In the genomic region with DNA sequence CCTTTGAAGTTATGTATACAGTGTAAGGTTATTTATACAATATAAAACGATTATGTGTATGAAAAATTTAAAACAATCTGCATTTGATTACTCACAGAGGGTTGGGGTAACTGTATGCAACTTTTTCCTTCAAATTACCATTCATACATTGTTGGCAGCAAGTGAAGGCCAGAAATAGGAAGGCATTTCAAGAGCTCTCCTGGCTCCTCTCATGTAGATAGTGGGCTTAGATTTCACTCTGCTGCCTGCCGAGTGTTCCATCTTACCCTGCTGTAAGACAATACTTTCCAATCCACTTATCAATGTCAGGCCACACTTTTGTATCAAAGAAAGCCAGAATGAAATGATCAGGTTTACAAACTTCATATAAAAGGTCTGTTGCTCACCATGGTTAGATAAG, we compare ENCODE assay signal across 12 cellular contexts.
DNase-seq lines count a peak whose midpoint lies in the region; ATAC-seq, FAIRE-seq and TF ChIP-seq lines count a peak whose summit lies in the region.
"Had no signal": no experiment of that assay in that cellular context is flagged by ENCODE, and none has a peak within 500 bp of the region (broad histone marks: within the 10 kb centered on the region; RNA-seq: fewer than 3 reads in every experiment).

No MANE protein-coding gene starts in this region.

- no peak overlapping the region for H2BK15ac ChIP-seq in H9 (ENCODE audit: low read depth, low read length)

- H3K36me3 ChIP-seq in osteoblast (ENCODE audit: insufficient read depth, low read length), result no peaks in the 10 kb centered on the region

- no peak overlapping the region for H3K4ac ChIP-seq in H9 (ENCODE audit: low read depth, low read length)

- no peak overlapping the region for H2BK120ac ChIP-seq in H9 (ENCODE audit: low read depth, low read length, poor library complexity, severe bottlenecking)

- no peak overlapping the region; a peak in 1 of 7 replicates for H3K27ac Mint-ChIP-seq in H9
- H3K27ac Mint-ChIP-seq: activated CD8-positive, alpha-beta T cell treated with anti-CD3 and anti-CD28 coated beads, Interleukin-2, amount 10 ng/mL, durations not matched to agents 7 days and 5 days; activated naive CD8-positive, alpha-beta T cell treated with anti-CD3 and anti-CD28 coated beads for 36 hours; CD4-positive, alpha-beta T cell had no signal

- H2BK12ac ChIP-seq in H9 (ENCODE audit: insufficient read length, low read depth, low read length), result no peak overlapping the region

- peaks cover 24 to 25% of the 10 kb centered on the region in 2 experiments for H3K4me1 Mint-ChIP-seq in H9
- H3K4me1 Mint-ChIP-seq: activated naive CD8-positive, alpha-beta T cell treated with anti-CD3 and anti-CD28 coated beads for 36 hours had no signal

- no peaks in the 10 kb centered on the region for H3K27me3 ChIP-seq in osteoblast (ENCODE audit: insufficient read depth, low read length)
- H3K27me3 ChIP-seq in H9 (ENCODE audit: insufficient read depth, low read length), result no peaks in the 10 kb centered on the region
- H3K27me3 ChIP-seq: dorsolateral prefrontal cortex had no signal

- no peaks in the 10 kb centered on the region for H3K9me3 ChIP-seq in osteoblast (ENCODE audit: low read depth, low read length)
- H3K9me3 ChIP-seq in H9 (ENCODE audit: control insufficient read depth, low read depth, low read length), result no peaks in the 10 kb centered on the region

- TF ChIP-seq CTCF in fibroblast of pulmonary artery (IDR thresholded peaks at IDR 0.05; ENCODE audit: low read length, missing control alignments) (no peak), osteoblast (IDR thresholded peaks at IDR 0.05; ENCODE audit: extremely low read depth, low read depth, low read length) (no peak), H9 (conservative IDR thresholded peaks at IDR 0.05) (no peak)

- no peak overlapping the region for H2AFZ ChIP-seq in osteoblast (ENCODE audit: low read length)
- H2AFZ ChIP-seq in H9 (ENCODE audit: low read length), result no peak overlapping the region

- no peak overlapping the region for H4K5ac ChIP-seq in H9 (ENCODE audit: insufficient read length, low read depth, low read length)

- peak overlapping the region; percentile 77 for H3K4me2 ChIP-seq in osteoblast (ENCODE audit: insufficient read depth, low read length)
- no peak overlapping the region for H3K4me2 ChIP-seq in H9 (ENCODE audit: insufficient read depth, insufficient read length, low read length)

- no peaks in the 10 kb centered on the region for H3K9me3 Mint-ChIP-seq in H9
- H3K9me3 Mint-ChIP-seq: activated naive CD8-positive, alpha-beta T cell treated with anti-CD3 and anti-CD28 coated beads for 36 hours; CD4-positive, alpha-beta T cell had no signal

- no peak overlapping the region for H3K4me3 ChIP-seq in fibroblast of pulmonary artery (replicated peaks; ENCODE audit: low read depth, low read length)
- H3K4me3 ChIP-seq in osteoblast (ENCODE audit: insufficient read depth, low read length), result peak overlapping the region; percentile 33
- H3K4me3 ChIP-seq: dorsolateral prefrontal cortex had no signal

- no peaks in the 10 kb centered on the region for H3K23me2 ChIP-seq in H9 (ENCODE audit: insufficient read length, low read depth, low read length, poor library complexity, severe bottlenecking)

- H3K4me1 ChIP-seq in osteoblast (ENCODE audit: insufficient read depth, low read length) (peaks cover 36% of the 10 kb centered on the region), H9 (ENCODE audit: insufficient read depth, low read length) (peaks cover 6% of the 10 kb centered on the region; the same call in 1 of the 2 replicates)

- no CpG with 5 or more reads among the region's 2 CpGs for whole genome bisulfite sequencing in H9 (ENCODE audit: extremely low coverage, insufficient read length, low lambda C conversion rate)

- no peak overlapping the region for H3K14ac ChIP-seq in H9 (ENCODE audit: insufficient read depth, low read length)

- no peak overlapping the region for H3T11ph ChIP-seq in H9 (ENCODE audit: low read length)

- H3K79me1 ChIP-seq in H9 (ENCODE audit: insufficient read depth, low read depth, low read length, poor library complexity, severe bottlenecking), result no peaks in the 10 kb centered on the region

- no peak overlapping the region for H2BK5ac ChIP-seq in H9 (ENCODE audit: insufficient read length, low read length)

- no peak overlapping the region for H2AK5ac ChIP-seq in H9 (ENCODE audit: insufficient read length, low read length)

- H3K9ac ChIP-seq in H9 (ENCODE audit: extremely low read depth, insufficient read length, low read length), result no peak overlapping the region

- no peak overlapping the region for H4K8ac ChIP-seq in H9 (replicated peaks; ENCODE audit: insufficient read length, low read depth, low read length)

- H3K79me2 ChIP-seq in osteoblast (ENCODE audit: insufficient read depth, low read length) (no peaks in the 10 kb centered on the region), H9 (ENCODE audit: insufficient read depth, low read length) (no peaks in the 10 kb centered on the region)

- ATAC-seq in HG03432 (IDR thresholded peaks at IDR 0.05; ENCODE audit: unreplicated experiment), result no peak
- ATAC-seq in HG03457 (IDR thresholded peaks at IDR 0.05; ENCODE audit: unreplicated experiment), result no peak
- ATAC-seq: activated CD8-positive, alpha-beta T cell treated with anti-CD3 and anti-CD28 coated beads, Interleukin-2, amount 10 ng/mL, durations not matched to agents 7 days and 5 days had no signal

- no peaks in the 10 kb centered on the region for H3K27me3 Mint-ChIP-seq in H9 (ENCODE audit: low read depth)
- H3K27me3 Mint-ChIP-seq: activated naive CD8-positive, alpha-beta T cell treated with anti-CD3 and anti-CD28 coated beads for 36 hours; CD4-positive, alpha-beta T cell had no signal

- H4K20me1 ChIP-seq in osteoblast (ENCODE audit: insufficient read depth, low read length) (no peaks in the 10 kb centered on the region), H9 (ENCODE audit: control insufficient read depth, insufficient read depth, insufficient read length) (no peaks in the 10 kb centered on the region)

- DNase-seq in GM19239 (ENCODE audit: insufficient read length, low spot score) (no peak), NCI-H510A treated with DMSO at 0.1 percent for 48 hours (lab: John Stamatoyannopoulos, UW) (peak; percentile 5), fibroblast of pulmonary artery (ENCODE audit: low read depth) (peak; percentile 37), osteoblast (ENCODE audit: insufficient read length, low spot score, missing footprints) (no peak), H9 (no peak)
- no peak for DNase-seq in activated CD8-positive, alpha-beta memory T cell treated with anti-CD3 and anti-CD28 coated beads, Interleukin-2, amount 50 U/mL, for 48 hours
- DNase-seq: activated CD8-positive, alpha-beta T cell treated with anti-CD3 and anti-CD28 coated beads, Interleukin-2, amount 10 ng/mL, durations not matched to agents 7 days and 5 days; activated naive CD8-positive, alpha-beta T cell treated with anti-CD3 and anti-CD28 coated beads for 36 hours; CD4-positive, alpha-beta T cell; dorsolateral prefrontal cortex had no signal

- no peak overlapping the region for H3K23ac ChIP-seq in H9 (ENCODE audit: insufficient read length, low read depth, low read length)

- H3K56ac ChIP-seq in H9 (ENCODE audit: insufficient read length, low read depth, low read length), result no peak overlapping the region

- H3K18ac ChIP-seq in H9 (ENCODE audit: insufficient read length, low read depth, low read length), result no peak overlapping the region

- peak; percentile 42 for FAIRE-seq in GM19239 (lab: Jason Lieb, UNC)

- H2BK20ac ChIP-seq in H9 (ENCODE audit: low read depth, low read length, poor library complexity, severe bottlenecking), result no peak overlapping the region

- no peaks in the 10 kb centered on the region for H3K36me3 Mint-ChIP-seq in H9 (ENCODE audit: insufficient read depth in 1 of 3, low read depth in 3 of 3)
- H3K36me3 Mint-ChIP-seq: activated naive CD8-positive, alpha-beta T cell treated with anti-CD3 and anti-CD28 coated beads for 36 hours had no signal

- H4K91ac ChIP-seq in H9 (ENCODE audit: insufficient read length, low read depth, low read length), result no peak overlapping the region

- H3K27ac ChIP-seq in osteoblast (ENCODE audit: low read depth, low read length) (peak overlapping the region; percentile 78), H9 (ENCODE audit: insufficient read length, low read depth, low read length) (no peak overlapping the region)
- H3K27ac ChIP-seq: dorsolateral prefrontal cortex had no signal

- no peak overlapping the region for H3K4me3 Mint-ChIP-seq in H9
- H3K4me3 Mint-ChIP-seq: activated CD8-positive, alpha-beta T cell treated with anti-CD3 and anti-CD28 coated beads, Interleukin-2, amount 10 ng/mL, durations not matched to agents 7 days and 5 days; activated naive CD8-positive, alpha-beta T cell treated with anti-CD3 and anti-CD28 coated beads for 36 hours; CD4-positive, alpha-beta T cell had no signal

Comparison
In these comparisons a context has a peak if more than half of its experiments do, and no peak if none do; other contexts are left out.
1. DNase-seq: peak in NCI-H510A treated with DMSO at 0.1 percent for 48 hours (single experiment) and fibroblast of pulmonary artery (single experiment); none in GM19239 (single experiment), osteoblast (single experiment), activated CD8-positive, alpha-beta memory T cell treated with anti-CD3 and anti-CD28 coated beads, Interleukin-2, amount 50 U/mL, for 48 hours (single experiment) and H9 (single experiment).